ENCODE assay signal across 1 cellular context in genomic region chr13:93224545-93224944, GRCh38.
TF ChIP-seq lines count a peak whose summit lies in the region.

No MANE protein-coding gene starts in this region.

TF ChIP-seq in HepG2, 621 proteins besides CTCF, POLR2A, EP300 and RAD21 (continued from another document and continues in another):
- TF ChIP-seq ZSCAN12 (CRISPR knock-in tag; IDR thresholded peaks at IDR 0.05) (0 out of 2 replicates have a peak, but pooled peaks have one; percentile 36), ZMYM2 (CRISPR knock-in tag; IDR thresholded peaks at IDR 0.05) (peak; percentile 64; the same call in 1 of the 2 replicates), CEBPB (IDR thresholded peaks at IDR 0.05; ENCODE audit: borderline replicate concordance, low read depth, low read length) (peak; percentile 92), GLMP (CRISPR knock-in tag; IDR thresholded peaks at IDR 0.05; ENCODE audit: borderline replicate concordance) (no peak), NFE2L2 (IDR thresholded peaks at IDR 0.05; ENCODE audit: low read length) (no peak), ZNF431 (CRISPR knock-in tag; IDR thresholded peaks at IDR 0.05; ENCODE audit: borderline replicate concordance, low read depth) (peak; percentile 86; the same call in 1 of the 2 replicates), POGZ (CRISPR knock-in tag; IDR thresholded peaks at IDR 0.05) (peak; percentile 97), BRCA1 (CRISPR knock-in tag; IDR thresholded peaks at IDR 0.05) (0 out of 2 replicates have a peak, but pooled peaks have one; percentile 58), TEAD2 (CRISPR knock-in tag; IDR thresholded peaks at IDR 0.05) (peak; percentile 88; the same call in 1 of the 2 replicates), ZNF362 (CRISPR knock-in tag; IDR thresholded peaks at IDR 0.05; ENCODE audit: borderline replicate concordance) (peak; percentile 74; the same call in 1 of the 2 replicates), ZSCAN5A (CRISPR knock-in tag; IDR thresholded peaks at IDR 0.05; ENCODE audit: borderline replicate concordance) (peak; percentile 85; the same call in 1 of the 2 replicates), NCOA5 (CRISPR knock-in tag; IDR thresholded peaks at IDR 0.05) (0 out of 2 replicates have a peak, but pooled peaks have one; percentile 66), NR2F1 (CRISPR knock-in tag; IDR thresholded peaks at IDR 0.05) (peak; percentile 99), TCF7 (IDR thresholded peaks at IDR 0.05; ENCODE audit: low read depth) (peak; percentile 74), CBX1 (IDR thresholded peaks at IDR 0.05; ENCODE audit: low read depth) (no peak), PRDM15 (CRISPR knock-in tag; IDR thresholded peaks at IDR 0.05) (peak; percentile 94), CHCHD3 (CRISPR knock-in tag; IDR thresholded peaks at IDR 0.05) (no peak), ZNF737 (CRISPR knock-in tag; IDR thresholded peaks at IDR 0.05; ENCODE audit: borderline replicate concordance) (no peak), DMTF1 (CRISPR knock-in tag; IDR thresholded peaks at IDR 0.05) (no peak), CREM (IDR thresholded peaks at IDR 0.05) (peak; percentile 94), CREM (CRISPR knock-in tag; IDR thresholded peaks at IDR 0.05) (no peak), ZNF652 (CRISPR knock-in tag; IDR thresholded peaks at IDR 0.05; ENCODE audit: borderline replicate concordance, low read depth) (peak; percentile 88), FOXJ3 (CRISPR knock-in tag; IDR thresholded peaks at IDR 0.05; ENCODE audit: borderline replicate concordance) (peak; percentile 96), ZNF460 (CRISPR knock-in tag; IDR thresholded peaks at IDR 0.05; ENCODE audit: borderline replicate concordance) (no peak; the same call in 1 of the 2 replicates), HOMEZ (CRISPR knock-in tag; IDR thresholded peaks at IDR 0.05; ENCODE audit: low read depth) (peak; percentile 97), PHF5A (CRISPR knock-in tag; IDR thresholded peaks at IDR 0.05; ENCODE audit: low read depth, unreplicated experiment) (peak; percentile 98), STAT5B (CRISPR knock-in tag; IDR thresholded peaks at IDR 0.05) (0 out of 2 replicates have a peak, but pooled peaks have one; percentile 50), ASH2L (IDR thresholded peaks at IDR 0.05; ENCODE audit: insufficient read length, low read depth, low read length) (peak; percentile 51), ZEB1 (IDR thresholded peaks at IDR 0.05; ENCODE audit: insufficient replicate concordance, low read depth) (peak; percentile 57), POGK (CRISPR knock-in tag; conservative IDR thresholded peaks at IDR 0.05) (peak; percentile 77), PLRG1 (conservative IDR thresholded peaks at IDR 0.05) (no peak), ATF5 (CRISPR knock-in tag; IDR thresholded peaks at IDR 0.05; ENCODE audit: low read depth) (no peak), TBL1XR1 (IDR thresholded peaks at IDR 0.05; ENCODE audit: borderline replicate concordance, low read length, partially characterized antibody) (peak; percentile 100), ZBED4 (CRISPR knock-in tag; IDR thresholded peaks at IDR 0.05; ENCODE audit: borderline replicate concordance) (0 out of 2 replicates have a peak, but pooled peaks have one; percentile 20), FOXA1 (IDR thresholded peaks at IDR 0.05) (no peak), FOXA1 (CRISPR knock-in tag; IDR thresholded peaks at IDR 0.05) (peak; percentile 96), JDP2 (CRISPR knock-in tag; IDR thresholded peaks at IDR 0.05; ENCODE audit: borderline replicate concordance) (peak; percentile 89; the same call in 1 of the 2 replicates), ZNF770 (CRISPR knock-in tag; IDR thresholded peaks at IDR 0.05) (0 out of 2 replicates have a peak, but pooled peaks have one; percentile 24), ERF (CRISPR knock-in tag; IDR thresholded peaks at IDR 0.05) (peak; percentile 98), ZNF138 (CRISPR knock-in tag; IDR thresholded peaks at IDR 0.05; ENCODE audit: low read depth) (no peak), ZNF557 (CRISPR knock-in tag; IDR thresholded peaks at IDR 0.05) (0 out of 2 replicates have a peak, but pooled peaks have one; percentile 52)
